ENCODE assay signal across 29 cellular contexts in genomic region chr3:36815375-36815774, GRCh38. TPM values are rescaled to one million over a fixed set of nuclear protein-coding genes. Genes with fewer than 3 reads are reported as not detected.
"Had no signal": no experiment of that assay in that cellular context is flagged by ENCODE, and none has a peak within 500 bp of the region (broad histone marks: within the 10 kb centered on the region; RNA-seq: fewer than 3 reads in every experiment).

No MANE protein-coding gene starts in this region.

- H2AFZ ChIP-seq: PC-9 had no signal

- H3K4me3 ChIP-seq: ascending aorta, K562, PC-9 had no signal

- H3K27me3 ChIP-seq: ascending aorta had no signal

- H3K4me2 ChIP-seq: PC-9 had no signal

- H3K4me1 Mint-ChIP-seq: activated CD4-positive, alpha-beta T cell treated with anti-CD3 and anti-CD28 coated beads, Interleukin-2, amount 10 ng/mL, durations not matched to agents 24 days and 14 days; activated naive CD8-positive, alpha-beta T cell treated with anti-CD3 and anti-CD28 coated beads for 36 hours; activated T-helper 17 cell treated with anti-CD3 and anti-CD28 coated beads, Interleukin-2, amount 50 U/mL, for 72 hours had no signal

- H3K27ac ChIP-seq: ascending aorta, PC-9, RWPE1 had no signal

- H3K9me3 ChIP-seq: ascending aorta had no signal

- DNase-seq: activated CD4-positive, alpha-beta T cell treated with anti-CD3 and anti-CD28 coated beads, Interleukin-2, amount 10 ng/mL, durations not matched to agents 24 days and 14 days; activated CD4-positive, alpha-beta T cell treated with anti-CD3 and anti-CD28 coated beads, Interleukin-2, amount 50 U/mL, for 4 hours; activated CD8-positive, alpha-beta T cell treated with anti-CD3 and anti-CD28 coated beads for 36 hours; activated effector memory CD4-positive, alpha-beta T cell treated with anti-CD3 and anti-CD28 coated beads, Interleukin-2, amount 50 U/mL, for 16 hours; activated naive CD4-positive, alpha-beta T cell; activated naive CD4-positive, alpha-beta T cell treated with anti-CD3 and anti-CD28 coated beads, Interleukin-2, amount 50 U/mL, for 16 hours; activated naive CD8-positive, alpha-beta T cell treated with anti-CD3 and anti-CD28 coated beads for 36 hours; activated T-cell treated with anti-CD3 and anti-CD28 coated beads, Interleukin-2, amount 50 U/mL, for 1 hour; activated T-cell treated with anti-CD3 and anti-CD28 coated beads, Interleukin-2, amount 50 U/mL, for 72 hours; amniotic stem cell; NCI-H1105; NCI-H1417 treated with DMSO at 0.1 percent for 48 hours; NCI-H187 treated with DMSO at 0.1 percent for 48 hours; NCI-H2081; NCI-H345; NCI-H524 treated with DMSO at 0.1 percent for 48 hours; NK-92 treated with Interleukin-12 subunit alpha and Interleukin-12 subunit beta, amount 100 ng/mL, for 24 hours; PC-9; Right ventricle myocardium superior; T-helper 1 cell had no signal

- H3K4me1 ChIP-seq: ascending aorta had no signal

- H3K36me3 ChIP-seq: ascending aorta had no signal

- H3K9me3 Mint-ChIP-seq: activated CD4-positive, alpha-beta T cell treated with anti-CD3 and anti-CD28 coated beads, Interleukin-2, amount 10 ng/mL, durations not matched to agents 24 days and 14 days; activated CD8-positive, alpha-beta T cell treated with anti-CD3 and anti-CD28 coated beads for 36 hours; activated naive CD8-positive, alpha-beta T cell treated with anti-CD3 and anti-CD28 coated beads for 36 hours; activated T-cell treated with anti-CD3 and anti-CD28 coated beads, Interleukin-2, amount 50 U/mL, for 72 hours; activated T-helper 17 cell treated with anti-CD3 and anti-CD28 coated beads, Interleukin-2, amount 50 U/mL, for 72 hours had no signal

- H3K36me3 Mint-ChIP-seq: activated naive CD8-positive, alpha-beta T cell treated with anti-CD3 and anti-CD28 coated beads for 36 hours had no signal

- H3K27ac Mint-ChIP-seq: activated CD4-positive, alpha-beta T cell treated with anti-CD3 and anti-CD28 coated beads, Interleukin-2, amount 10 ng/mL, durations not matched to agents 24 days and 14 days; activated CD8-positive, alpha-beta T cell treated with anti-CD3 and anti-CD28 coated beads for 36 hours; activated naive CD8-positive, alpha-beta T cell treated with anti-CD3 and anti-CD28 coated beads for 36 hours; activated T-cell treated with anti-CD3 and anti-CD28 coated beads, Interleukin-2, amount 50 U/mL, for 72 hours; activated T-helper 17 cell treated with anti-CD3 and anti-CD28 coated beads, Interleukin-2, amount 50 U/mL, for 72 hours had no signal

- ATAC-seq: activated CD8-positive, alpha-beta T cell treated with anti-CD3 and anti-CD28 coated beads for 36 hours; activated T-cell treated with anti-CD3 and anti-CD28 coated beads, Interleukin-2, amount 50 U/mL, for 72 hours; activated T-helper 17 cell treated with anti-CD3 and anti-CD28 coated beads, Interleukin-2, amount 50 U/mL, for 72 hours had no signal

- H3K27me3 Mint-ChIP-seq: activated CD8-positive, alpha-beta T cell treated with anti-CD3 and anti-CD28 coated beads for 36 hours; activated naive CD8-positive, alpha-beta T cell treated with anti-CD3 and anti-CD28 coated beads for 36 hours; activated T-helper 17 cell treated with anti-CD3 and anti-CD28 coated beads, Interleukin-2, amount 50 U/mL, for 72 hours had no signal

- H3K4me3 Mint-ChIP-seq: activated CD4-positive, alpha-beta T cell treated with anti-CD3 and anti-CD28 coated beads, Interleukin-2, amount 10 ng/mL, durations not matched to agents 24 days and 14 days; activated CD8-positive, alpha-beta T cell treated with anti-CD3 and anti-CD28 coated beads for 36 hours; activated naive CD8-positive, alpha-beta T cell treated with anti-CD3 and anti-CD28 coated beads for 36 hours; activated T-cell treated with anti-CD3 and anti-CD28 coated beads, Interleukin-2, amount 50 U/mL, for 72 hours; activated T-helper 17 cell treated with anti-CD3 and anti-CD28 coated beads, Interleukin-2, amount 50 U/mL, for 72 hours had no signal

RNA-seq across cellular contexts. Expression of gene DCLK3, which starts 51.0 kb away (rescaled TPM):
- total RNA-seq: activated CD4-positive, alpha-beta T cell treated with anti-CD3 and anti-CD28 coated beads, Interleukin-2, amount 10 ng/mL, durations not matched to agents 24 days and 14 days; activated CD8-positive, alpha-beta memory T cell treated with anti-CD3 and anti-CD28 coated beads for 36 hours; ascending aorta; K562; M059J; NCI-H460; OCI-LY7; PC-9; T-helper 2 cell treated with Interferon-gamma antibody and Interleukin-4, amounts not matched to agents 100 ng/mL and 5 ng/mL, for 36 hours had no signal
- polyA plus RNA-seq: K562 had no signal
